In genomic region chr2:85772019-85772745, GRCh38 we compare ENCODE assay signal across 8 cellular contexts. TPM values are rescaled to one million over a fixed set of nuclear protein-coding genes. Genes with fewer than 3 reads are reported as not detected.
DNase-seq lines count a peak whose midpoint lies in the region; FAIRE-seq and TF ChIP-seq lines count a peak whose summit lies in the region.

No MANE protein-coding gene starts in this region.

- peak; percentile 99 for DNase-seq in GM23248
- DNase-seq in NCI-H446 treated with DMSO at 0.1 percent for 48 hours (lab: John Stamatoyannopoulos, UW), result peak; percentile 98
- peak; percentile 83 to 91 for DNase-seq in cerebellar nuclear complex (lab: John Stamatoyannopoulos, UW)
- peak; percentile 67 for DNase-seq in keratinocyte (ENCODE audit: low read depth, low spot score)
- DNase-seq in spleen, result peak; percentile 91
- no peak for DNase-seq in CD14-positive monocyte (ENCODE audit: low spot score)
- no peak for DNase-seq in SKM-1 treated with dmso at 0.1 percent for 144 hours (lab: John Stamatoyannopoulos, UW; ENCODE audit: unreplicated experiment)
- DNase-seq in CD8-positive, alpha-beta memory T cell, result no peak

- no peaks in the 10 kb centered on the region for H4K20me1 ChIP-seq in GM23248 (ENCODE audit: insufficient read depth)
- no peaks in the 10 kb centered on the region for H4K20me1 ChIP-seq in keratinocyte (ENCODE audit: control insufficient read depth, extremely low read depth, insufficient read depth, low read length)

- dilution Hi-C loops in keratinocyte (cut with MboI; ENCODE audit: extremely low pct_ligation_motif_present, low sequenced_read_pairs), result no loop called here

- H3K27me3 ChIP-seq in GM23248 (replicated peaks; ENCODE audit: insufficient read depth), result no peaks in the 10 kb centered on the region
- peaks cover 86% of the 10 kb centered on the region for H3K27me3 ChIP-seq in keratinocyte (ENCODE audit: control insufficient read depth, extremely low read depth, insufficient read depth, low read length)
- H3K27me3 ChIP-seq in spleen (replicated peaks in 1 of 7), result peaks cover 0 to 61% (median 0%) of the 10 kb centered on the region in 7 donors
- peaks cover 12% of the 10 kb centered on the region for H3K27me3 ChIP-seq in CD8-positive, alpha-beta memory T cell (ENCODE audit: insufficient read depth, low read length, poor library complexity, severe bottlenecking)

- H3K4me2 ChIP-seq in GM23248 (ENCODE audit: unreplicated experiment) (peak overlapping the region; percentile 84), keratinocyte (ENCODE audit: control insufficient read depth, extremely low read depth, insufficient read depth, low read depth, low read length) (peak overlapping the region; percentile 31)

- WGBS in GM23248 (ENCODE audit: low coverage in 1 of 2, low lambda C conversion rate in 2 of 2, missing lambda C conversion rate in 2 of 2), 2 experiments, result 1 to 2% methylated on average over 27 to 35 of the region's 37 CpGs
- 14 to 26% (median 19%) methylated on average over 12 to 37 of the region's 37 CpGs for WGBS in spleen, 5 donors

- H3K4me1 ChIP-seq in GM23248 (ENCODE audit: insufficient read depth) (peaks cover 42% of the 10 kb centered on the region), keratinocyte (ENCODE audit: control insufficient read depth, extremely low read depth, insufficient read depth, low read length) (peaks cover 17% of the 10 kb centered on the region), spleen (peaks cover 20 to 95% (median 66%) of the 10 kb centered on the region in 6 donors)
- no peaks in the 10 kb centered on the region for H3K4me1 ChIP-seq in CD8-positive, alpha-beta memory T cell (ENCODE audit: insufficient read depth, low read length)

- in situ Hi-C loops in GM23248 (cut with MboI), result no loop called here

- H3K4me1 Mint-ChIP-seq in CD14-positive monocyte, result peaks cover 13% of the 10 kb centered on the region
- H3K4me1 Mint-ChIP-seq in CD8-positive, alpha-beta memory T cell, result peaks cover 0 to 5% (median 2%) of the 10 kb centered on the region in 3 donors

- H3K9me1 ChIP-seq in keratinocyte (ENCODE audit: control insufficient read depth, extremely low read depth, insufficient read depth, low read length), result no peaks in the 10 kb centered on the region

- no peak overlapping the region for H3K27ac Mint-ChIP-seq in CD14-positive monocyte
- no peak overlapping the region for H3K27ac Mint-ChIP-seq in CD8-positive, alpha-beta memory T cell

- POLR2A ChIA-PET in CD8-positive, alpha-beta memory T cell (lab: Charles Lee), result no interaction called here

- peaks cover 46% of the 10 kb centered on the region for H3F3A ChIP-seq in GM23248 (ENCODE audit: insufficient read depth)

- H3K27ac ChIP-seq in GM23248, result peak overlapping the region; percentile 99
- H3K27ac ChIP-seq in keratinocyte (ENCODE audit: control insufficient read depth, insufficient read depth, low read length), result no peak overlapping the region
- H3K27ac ChIP-seq in spleen, result peak overlapping the region in 7 of 8 donors; percentile 11 to 85 (median 75)
- no peak overlapping the region for H3K27ac ChIP-seq in CD8-positive, alpha-beta memory T cell (ENCODE audit: low read depth, low read length)

- H3K36me3 ChIP-seq in GM23248 (ENCODE audit: low read depth) (no peaks in the 10 kb centered on the region), keratinocyte (ENCODE audit: control insufficient read depth in 2 of 2, extremely low read depth in 1 of 2, insufficient read depth in 2 of 2, low read length in 2 of 2) (no peaks in the 10 kb centered on the region), spleen (no peaks in the 10 kb centered on the region)
- H3K36me3 ChIP-seq in CD8-positive, alpha-beta memory T cell (ENCODE audit: insufficient read depth, low read length), result no peaks in the 10 kb centered on the region

- peaks cover 13 to 31% (median 24%) of the 10 kb centered on the region in 3 donors for H3K27me3 Mint-ChIP-seq in CD14-positive monocyte (ENCODE audit: low read depth in 3 of 3)
- H3K27me3 Mint-ChIP-seq in CD8-positive, alpha-beta memory T cell, result peaks cover 15 to 50% of the 10 kb centered on the region in 2 donors

- H3K36me3 Mint-ChIP-seq in CD14-positive monocyte, result peaks cover 12 to 21% of the 10 kb centered on the region in 2 donors
- H3K36me3 Mint-ChIP-seq in CD8-positive, alpha-beta memory T cell, result no peaks in the 10 kb centered on the region

- H3K9me2 ChIP-seq in GM23248 (ENCODE audit: insufficient read depth), result no peaks in the 10 kb centered on the region

- H3K9me3 Mint-ChIP-seq in CD14-positive monocyte, result no peaks in the 10 kb centered on the region
- H3K9me3 Mint-ChIP-seq in CD8-positive, alpha-beta memory T cell, result peaks cover 0 to 2% (median 0%) of the 10 kb centered on the region in 5 donors

- TF ChIP-seq CTCF in keratinocyte (optimal IDR thresholded peaks at IDR 0.05 in 1 of 3, IDR thresholded peaks at IDR 0.05 in 1 of 3, conservative IDR thresholded peaks at IDR 0.05 in 1 of 3; ENCODE audit: extremely low read depth in 1 of 3, insufficient read depth in 2 of 3, low read length in 3 of 3) (peak; percentile 39 to 59 (median 39)), spleen (IDR thresholded peaks at IDR 0.05 in 8 of 11, conservative IDR thresholded peaks at IDR 0.05 in 3 of 11) (peak in 5 of 11 experiments; percentile 21 to 31 (median 26)), CD14-positive monocyte (IDR thresholded peaks at IDR 0.05) (no peak)

- H3K9me3 ChIP-seq in GM23248 (ENCODE audit: low read depth), result no peaks in the 10 kb centered on the region
- H3K9me3 ChIP-seq in keratinocyte (ENCODE audit: control insufficient read depth, low read depth, low read length), result no peaks in the 10 kb centered on the region
- H3K9me3 ChIP-seq in spleen, result no peaks in the 10 kb centered on the region
- H3K9me3 ChIP-seq in CD8-positive, alpha-beta memory T cell (ENCODE audit: low read length), result no peaks in the 10 kb centered on the region

- FAIRE-seq in keratinocyte (lab: Jason Lieb, UNC), result peak; percentile 78

- H3K9ac ChIP-seq in GM23248 (peak overlapping the region; percentile 92), keratinocyte (ENCODE audit: control insufficient read depth, extremely low read depth, insufficient read depth, low read length) (no peak overlapping the region)

- peak overlapping the region in 1 of 2 donors; percentile 39 for H3K4me3 Mint-ChIP-seq in CD14-positive monocyte
- H3K4me3 Mint-ChIP-seq in CD8-positive, alpha-beta memory T cell, result peak overlapping the region in 1 of 7 donors; percentile 32

- H2AFZ ChIP-seq in GM23248 (no peak overlapping the region), keratinocyte (ENCODE audit: control insufficient read depth, low read length) (no peak overlapping the region)

- intact Hi-C loops in spleen (cut with DNase I; ENCODE audit: low total_unique reads), result no loop called here
- intact Hi-C loops in CD14-positive monocyte (cut with micrococcal nuclease), result no loop called here

- no peak for TF ChIP-seq POLR2A in spleen (IDR thresholded peaks at IDR 0.05)

- H3K4me3 ChIP-seq in GM23248 (peak overlapping the region; percentile 62), keratinocyte (ENCODE audit: control insufficient read depth in 2 of 3, extremely low read depth in 1 of 3, insufficient read depth in 2 of 3, low read depth in 1 of 3, low read length in 3 of 3) (no peak overlapping the region), spleen (peak overlapping the region in 2 of 8 donors; percentile 9 to 17)
- no peak overlapping the region for H3K4me3 ChIP-seq in CD8-positive, alpha-beta memory T cell (ENCODE audit: low read length)

- CTCF ChIA-PET in CD8-positive, alpha-beta memory T cell (lab: Charles Lee), result interaction anchor here (1.1 kb wide), 1 partner anchor 40 kb away, joined by 3 read pairs; no protein-coding TSS in a partner anchor

- H3K79me2 ChIP-seq in GM23248 (ENCODE audit: insufficient read depth) (peaks cover 76% of the 10 kb centered on the region), keratinocyte (ENCODE audit: control insufficient read depth, insufficient read depth, low read length) (no peaks in the 10 kb centered on the region)

RNA-seq across cellular contexts. Expression of gene ATOH8, which starts 18.4 kb away (rescaled TPM):
- 40.7 and 50.1 TPM in 2 replicates for total RNA-seq in GM23248 (2014; rRNA removed; shearing (Covaris generic))
- polyA plus RNA-seq in GM23248 (2016; fragmentation: Nextera tagmentation; extraction: Ambion mirVana) (12.0 and 12.7 TPM in 2 replicates), keratinocyte (not detected in 3 replicates), spleen (10 to 100 TPM in 1 of 3 donors, 1 to 10 TPM in 2; 7.2 to 17.6 (median 9.4) TPM), CD14-positive monocyte (1 to 10 TPM; 2.0 to 2.1 TPM)
- not detected for polyA plus RNA-seq in keratinocyte (2011; ENCODE audit: low read depth)
- polyA plus RNA-seq in keratinocyte (2011; cell fraction: cytosol; rRNA removed), result not detected in 2 replicates
- not detected in 2 replicates for polyA plus RNA-seq in keratinocyte (2011; cell fraction: nucleus; rRNA removed)
- polyA plus RNA-seq in keratinocyte (2012; ENCODE audit: low replicate concordance), result not detected in 2 replicates
- polyA minus RNA-seq in keratinocyte, result not detected in 3 replicates
- polyA minus RNA-seq in keratinocyte (2011; cell fraction: cytosol; rRNA and poly(A)+ RNA removed), result not detected
- not detected in 2 replicates for polyA minus RNA-seq in keratinocyte (2011; cell fraction: nucleus; rRNA and poly(A)+ RNA removed)
- total RNA-seq in spleen, result 10 to 100 TPM in 6 of 7 donors, 1 to 10 TPM in 1; 6.4 to 53.0 (median 18.6) TPM
- total RNA-seq in CD8-positive, alpha-beta memory T cell, result not detected
- not detected for polyA plus RNA-seq in CD8-positive, alpha-beta memory T cell

Comparison
In these comparisons a context has a peak if more than half of its experiments do, and no peak if none do; other contexts are left out.
1. DNase-seq: peak in GM23248 (single experiment), NCI-H446 treated with DMSO at 0.1 percent for 48 hours (single experiment), cerebellar nuclear complex (2 of 2), keratinocyte (single experiment) and spleen (single experiment); none in CD14-positive monocyte (single experiment), SKM-1 treated with dmso at 0.1 percent for 144 hours (single experiment) and CD8-positive, alpha-beta memory T cell (0 of 5).
2. H3K27ac ChIP-seq: peak in GM23248 (single experiment) and spleen (7 of 8); none in keratinocyte (single experiment) and CD8-positive, alpha-beta memory T cell (single experiment).